Comparison of ENCODE assay signal across 8 cellular contexts in genomic region chr7:126803060-126803665, GRCh38.
DNase-seq lines count a peak whose midpoint lies in the region; ATAC-seq and TF ChIP-seq lines count a peak whose summit lies in the region.

No MANE protein-coding gene starts in this region.

- no peaks in the 10 kb centered on the region for H3K4me1 ChIP-seq in GM23338 (ENCODE audit: insufficient read depth)
- no peaks in the 10 kb centered on the region for H3K4me1 ChIP-seq in OCI-LY3 (ENCODE audit: low read length)
- H3K4me1 ChIP-seq in body of pancreas: no peaks in the 10 kb centered on the region

- no peak overlapping the region for H2AFZ ChIP-seq in GM23338
- H2AFZ ChIP-seq in OCI-LY3 (ENCODE audit: low read depth, low read length): no peak overlapping the region

- H3K4me2 ChIP-seq in GM23338: no peak overlapping the region
- no peak overlapping the region for H3K4me2 ChIP-seq in OCI-LY3 (ENCODE audit: low read length)

- no peak for TF ChIP-seq EP300 in Ishikawa (IDR thresholded peaks at IDR 0.05; ENCODE audit: borderline replicate concordance)

- H3K9me3 Mint-ChIP-seq in GM23338: peaks cover 3% of the 10 kb centered on the region; the same call in 1 of the 3 replicates
- no peaks in the 10 kb centered on the region for H3K9me3 Mint-ChIP-seq in stimulated activated naive CD8-positive, alpha-beta T cell treated with anti-CD3 and anti-CD28 coated beads, Interleukin-15, amount 100 ng/mL, for 72 hours

- intact Hi-C loops in body of pancreas (cut with DNase I): loop anchor here (10.0 kb wide), 1 partner anchor 452 kb away; the partner anchor contains the start of gene GRM8

- H4K20me1 ChIP-seq in GM23338 (replicated peaks; ENCODE audit: insufficient read depth) (no peaks in the 10 kb centered on the region), OCI-LY3 (ENCODE audit: insufficient read depth, low read length) (no peaks in the 10 kb centered on the region)

- H3K79me2 ChIP-seq in GM23338 (replicated peaks; ENCODE audit: insufficient read depth) (no peaks in the 10 kb centered on the region), OCI-LY3 (ENCODE audit: low read length) (no peaks in the 10 kb centered on the region)

- no peak overlapping the region for H3K4me3 Mint-ChIP-seq in GM23338
- H3K4me3 Mint-ChIP-seq in stimulated activated naive CD8-positive, alpha-beta T cell treated with anti-CD3 and anti-CD28 coated beads, Interleukin-15, amount 100 ng/mL, for 72 hours: no peak overlapping the region

- H3K27ac ChIP-seq in GM23338 (ENCODE audit: low read depth) (no peak overlapping the region), OCI-LY3 (ENCODE audit: low read length) (no peak overlapping the region), body of pancreas (no peak overlapping the region)

- TF ChIP-seq RAD21 in Ishikawa (IDR thresholded peaks at IDR 0.05; ENCODE audit: low read depth): peak; percentile 78

- peaks cover 11% of the 10 kb centered on the region for H3K4me1 Mint-ChIP-seq in GM23338
- no peaks in the 10 kb centered on the region for H3K4me1 Mint-ChIP-seq in stimulated activated naive CD8-positive, alpha-beta T cell treated with anti-CD3 and anti-CD28 coated beads, Interleukin-15, amount 100 ng/mL, for 72 hours

- no peaks in the 10 kb centered on the region for H3K36me3 Mint-ChIP-seq in GM23338 (ENCODE audit: low read depth)

- no peaks in the 10 kb centered on the region for H3F3A ChIP-seq in GM23338 (replicated peaks; ENCODE audit: low read depth)

- TF ChIP-seq POLR2A in body of pancreas (IDR thresholded peaks at IDR 0.05): no peak

- TF ChIP-seq CTCF in GM23338 (conservative IDR thresholded peaks at IDR 0.05; ENCODE audit: low read depth in 2 of 2) (peak; percentile 85 to 88), OCI-LY3 (IDR thresholded peaks at IDR 0.05; ENCODE audit: low read depth, low read length) (peak; percentile 88), body of pancreas (IDR thresholded peaks at IDR 0.05) (peak; percentile 42 to 78 (median 67)), kidney epithelial cell (IDR thresholded peaks at IDR 0.05; ENCODE audit: insufficient read depth, low read length, poor library complexity, severe bottlenecking) (peak; percentile 66)

- H3K4me3 ChIP-seq in GM23338 (no peak overlapping the region), OCI-LY3 (ENCODE audit: low read length) (no peak overlapping the region), body of pancreas (no peak overlapping the region), kidney epithelial cell (ENCODE audit: low read depth, low read length) (no peak overlapping the region)

- H3K27me3 ChIP-seq in GM23338 (ENCODE audit: insufficient read depth) (no peaks in the 10 kb centered on the region), OCI-LY3 (ENCODE audit: low read depth, low read length) (peaks cover 5% of the 10 kb centered on the region; the same call in 1 of the 2 replicates), body of pancreas (no peaks in the 10 kb centered on the region), kidney epithelial cell (ENCODE audit: control insufficient read depth, insufficient read depth, low read length) (no peaks in the 10 kb centered on the region)

- H3K9me2 ChIP-seq in GM23338 (ENCODE audit: insufficient read depth): no peaks in the 10 kb centered on the region

- H3K9me3 ChIP-seq in OCI-LY3 (ENCODE audit: insufficient read depth, low read length) (no peaks in the 10 kb centered on the region), body of pancreas (no peaks in the 10 kb centered on the region)

- H3K9ac ChIP-seq in OCI-LY3 (ENCODE audit: low read length): no peak overlapping the region

- H3K36me3 ChIP-seq in GM23338 (ENCODE audit: insufficient read depth): no peaks in the 10 kb centered on the region
- no peaks in the 10 kb centered on the region for H3K36me3 ChIP-seq in OCI-LY3 (replicated peaks; ENCODE audit: low read depth, low read length)
- H3K36me3 ChIP-seq in body of pancreas (replicated peaks in 1 of 2; ENCODE audit: insufficient read depth in 1 of 2, low read depth in 2 of 2): no peaks in the 10 kb centered on the region
- H3K36me3 ChIP-seq in kidney epithelial cell (ENCODE audit: control insufficient read depth, insufficient read depth, low read length): no peaks in the 10 kb centered on the region

- ATAC-seq in GM23338: peak; percentile 96
- peak; percentile 64 for ATAC-seq in body of pancreas
- peak; percentile 78 for ATAC-seq in stimulated activated naive CD8-positive, alpha-beta T cell treated with anti-CD3 and anti-CD28 coated beads, Interleukin-15, amount 100 ng/mL, for 72 hours

- peaks cover 4% of the 10 kb centered on the region for H3K27me3 Mint-ChIP-seq in GM23338 (ENCODE audit: insufficient read depth, low read depth, poor library complexity)
- H3K27me3 Mint-ChIP-seq in stimulated activated naive CD8-positive, alpha-beta T cell treated with anti-CD3 and anti-CD28 coated beads, Interleukin-15, amount 100 ng/mL, for 72 hours: peaks cover 21% of the 10 kb centered on the region

- peak; percentile 23 for DNase-seq in 8988T
- DNase-seq in GM03348 (ENCODE audit: low spot score): peak; percentile 65
- peak; percentile 92 for DNase-seq in GM23338 (ENCODE audit: low spot score)
- peak; percentile 62 to 78 (median 70) for DNase-seq in body of pancreas
- peak; percentile 28 for DNase-seq in kidney epithelial cell (ENCODE audit: low read depth)
- peak; percentile 20 to 23 for DNase-seq in stimulated activated naive CD8-positive, alpha-beta T cell treated with anti-CD3 and anti-CD28 coated beads, Interleukin-15, amount 100 ng/mL, for 72 hours

- WGBS in body of pancreas, 2 donors: 12 to 15% methylated on average over 3 of the region's 3 CpGs

- no peak overlapping the region for H3K27ac Mint-ChIP-seq in GM23338
- H3K27ac Mint-ChIP-seq in stimulated activated naive CD8-positive, alpha-beta T cell treated with anti-CD3 and anti-CD28 coated beads, Interleukin-15, amount 100 ng/mL, for 72 hours: no peak overlapping the region

TF ChIP-seq in GM23338, 12 proteins besides CTCF, POLR2A, EP300 and RAD21 (continues in another document):
- TF ChIP-seq POLR2AphosphoS5 (IDR thresholded peaks at IDR 0.05; ENCODE audit: low read depth) (no peak), CREB1 (CRISPR knock-in tag; IDR thresholded peaks at IDR 0.05; ENCODE audit: low read depth) (no peak), ZNF331 (CRISPR knock-in tag; IDR thresholded peaks at IDR 0.05; ENCODE audit: low read depth) (no peak), EZH2phosphoT487 (IDR thresholded peaks at IDR 0.05; ENCODE audit: unreplicated experiment) (no peak), EZH2 (IDR thresholded peaks at IDR 0.05; ENCODE audit: low read depth, unreplicated experiment) (no peak), JUNB (IDR thresholded peaks at IDR 0.05; ENCODE audit: unreplicated experiment) (no peak), ZNF114 (CRISPR knock-in tag; IDR thresholded peaks at IDR 0.05) (no peak), NANOG (IDR thresholded peaks at IDR 0.05; ENCODE audit: borderline replicate concordance) (no peak)

TF ChIP-seq in Ishikawa, 13 proteins besides CTCF, POLR2A, EP300 and RAD21:
- TF ChIP-seq CREB1 (IDR thresholded peaks at IDR 0.05; ENCODE audit: low read depth) (no peak), CEBPB (IDR thresholded peaks at IDR 0.05) (0 out of 2 replicates have a peak, but pooled peaks have one; percentile 3)

Comparison
In these comparisons a context has a peak if more than half of its experiments do, and no peak if none do; other contexts are left out.
1. DNase-seq: peak in every context shown above with its lines; median percentile 92 in GM23338; 70 in body of pancreas; 65 in GM03348; 28 in kidney epithelial cell; 23 in 8988T; 22 in stimulated activated naive CD8-positive, alpha-beta T cell treated with anti-CD3 and anti-CD28 coated beads, Interleukin-15, amount 100 ng/mL, for 72 hours.